In the genomic region with DNA sequence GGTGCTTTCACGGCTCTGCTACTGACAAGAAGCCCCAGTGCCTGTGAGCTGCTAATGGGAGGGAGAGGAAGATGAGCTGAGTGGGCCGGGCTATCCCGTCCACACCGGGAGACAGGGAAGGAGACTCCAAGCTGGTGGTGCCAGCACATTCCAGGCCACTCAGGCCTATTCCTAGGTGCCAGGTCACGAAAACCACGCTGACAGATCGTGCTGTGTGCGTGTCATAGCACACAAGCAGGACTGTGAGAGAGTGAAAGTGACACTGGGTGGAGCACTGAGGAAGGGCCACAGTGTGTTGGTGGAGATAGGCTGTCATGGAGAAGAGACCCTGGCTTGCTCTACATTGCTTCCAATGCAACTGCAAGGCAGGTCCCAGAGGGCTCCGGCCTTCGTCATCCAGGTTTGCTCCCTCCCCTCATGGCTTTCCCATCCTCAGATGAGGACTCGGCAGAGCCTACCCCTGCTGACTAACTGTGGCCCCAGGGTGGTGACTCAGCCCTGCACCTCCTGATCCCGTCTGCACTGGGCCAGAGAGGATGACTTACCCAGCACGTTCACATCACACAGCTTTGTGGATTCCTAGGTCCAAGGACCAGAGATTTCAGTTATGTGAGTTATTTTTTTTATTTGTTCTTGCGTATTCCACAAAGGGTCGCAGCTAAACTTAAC, we compare ENCODE assay signal across 1 cellular context.
TF ChIP-seq lines count a peak whose summit lies in the region.

No MANE protein-coding gene starts in this region.

TF ChIP-seq in GM12878, 131 proteins besides CTCF, POLR2A, EP300 and RAD21 (continued from another document):
- TF ChIP-seq, protein P1, sequence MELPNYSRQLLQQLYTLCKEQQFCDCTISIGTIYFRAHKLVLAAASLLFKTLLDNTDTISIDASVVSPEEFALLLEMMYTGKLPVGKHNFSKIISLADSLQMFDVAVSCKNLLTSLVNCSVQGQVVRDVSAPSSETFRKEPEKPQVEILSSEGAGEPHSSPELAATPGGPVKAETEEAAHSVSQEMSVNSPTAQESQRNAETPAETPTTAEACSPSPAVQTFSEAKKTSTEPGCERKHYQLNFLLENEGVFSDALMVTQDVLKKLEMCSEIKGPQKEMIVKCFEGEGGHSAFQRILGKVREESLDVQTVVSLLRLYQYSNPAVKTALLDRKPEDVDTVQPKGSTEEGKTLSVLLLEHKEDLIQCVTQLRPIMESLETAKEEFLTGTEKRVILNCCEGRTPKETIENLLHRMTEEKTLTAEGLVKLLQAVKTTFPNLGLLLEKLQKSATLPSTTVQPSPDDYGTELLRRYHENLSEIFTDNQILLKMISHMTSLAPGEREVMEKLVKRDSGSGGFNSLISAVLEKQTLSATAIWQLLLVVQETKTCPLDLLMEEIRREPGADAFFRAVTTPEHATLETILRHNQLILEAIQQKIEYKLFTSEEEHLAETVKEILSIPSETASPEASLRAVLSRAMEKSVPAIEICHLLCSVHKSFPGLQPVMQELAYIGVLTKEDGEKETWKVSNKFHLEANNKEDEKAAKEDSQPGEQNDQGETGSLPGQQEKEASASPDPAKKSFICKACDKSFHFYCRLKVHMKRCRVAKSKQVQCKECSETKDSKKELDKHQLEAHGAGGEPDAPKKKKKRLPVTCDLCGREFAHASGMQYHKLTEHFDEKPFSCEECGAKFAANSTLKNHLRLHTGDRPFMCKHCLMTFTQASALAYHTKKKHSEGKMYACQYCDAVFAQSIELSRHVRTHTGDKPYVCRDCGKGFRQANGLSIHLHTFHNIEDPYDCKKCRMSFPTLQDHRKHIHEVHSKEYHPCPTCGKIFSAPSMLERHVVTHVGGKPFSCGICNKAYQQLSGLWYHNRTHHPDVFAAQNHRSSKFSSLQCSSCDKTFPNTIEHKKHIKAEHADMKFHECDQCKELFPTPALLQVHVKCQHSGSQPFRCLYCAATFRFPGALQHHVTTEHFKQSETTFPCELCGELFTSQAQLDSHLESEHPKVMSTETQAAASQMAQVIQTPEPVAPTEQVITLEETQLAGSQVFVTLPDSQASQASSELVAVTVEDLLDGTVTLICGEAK (IDR thresholded peaks at IDR 0.05; ENCODE audit: borderline replicate concordance) = no peak
- no peak for TF ChIP-seq CREM (IDR thresholded peaks at IDR 0.05; ENCODE audit: low read depth)
- TF ChIP-seq CEBPB (IDR thresholded peaks at IDR 0.05; ENCODE audit: borderline replicate concordance in 1 of 2, low read depth in 2 of 2, low read length in 2 of 2) = no peak
- no peak for TF ChIP-seq IKZF1 (conservative IDR thresholded peaks at IDR 0.05)
- TF ChIP-seq, protein P2, sequence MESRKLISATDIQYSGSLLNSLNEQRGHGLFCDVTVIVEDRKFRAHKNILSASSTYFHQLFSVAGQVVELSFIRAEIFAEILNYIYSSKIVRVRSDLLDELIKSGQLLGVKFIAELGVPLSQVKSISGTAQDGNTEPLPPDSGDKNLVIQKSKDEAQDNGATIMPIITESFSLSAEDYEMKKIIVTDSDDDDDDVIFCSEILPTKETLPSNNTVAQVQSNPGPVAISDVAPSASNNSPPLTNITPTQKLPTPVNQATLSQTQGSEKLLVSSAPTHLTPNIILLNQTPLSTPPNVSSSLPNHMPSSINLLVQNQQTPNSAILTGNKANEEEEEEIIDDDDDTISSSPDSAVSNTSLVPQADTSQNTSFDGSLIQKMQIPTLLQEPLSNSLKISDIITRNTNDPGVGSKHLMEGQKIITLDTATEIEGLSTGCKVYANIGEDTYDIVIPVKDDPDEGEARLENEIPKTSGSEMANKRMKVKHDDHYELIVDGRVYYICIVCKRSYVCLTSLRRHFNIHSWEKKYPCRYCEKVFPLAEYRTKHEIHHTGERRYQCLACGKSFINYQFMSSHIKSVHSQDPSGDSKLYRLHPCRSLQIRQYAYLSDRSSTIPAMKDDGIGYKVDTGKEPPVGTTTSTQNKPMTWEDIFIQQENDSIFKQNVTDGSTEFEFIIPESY (IDR thresholded peaks at IDR 0.05) = no peak
- no peak for TF ChIP-seq CHD4 (IDR thresholded peaks at IDR 0.05)
- TF ChIP-seq, protein P3, sequence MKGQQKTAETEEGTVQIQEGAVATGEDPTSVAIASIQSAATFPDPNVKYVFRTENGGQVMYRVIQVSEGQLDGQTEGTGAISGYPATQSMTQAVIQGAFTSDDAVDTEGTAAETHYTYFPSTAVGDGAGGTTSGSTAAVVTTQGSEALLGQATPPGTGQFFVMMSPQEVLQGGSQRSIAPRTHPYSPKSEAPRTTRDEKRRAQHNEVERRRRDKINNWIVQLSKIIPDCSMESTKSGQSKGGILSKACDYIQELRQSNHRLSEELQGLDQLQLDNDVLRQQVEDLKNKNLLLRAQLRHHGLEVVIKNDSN (IDR thresholded peaks at IDR 0.05; ENCODE audit: borderline replicate concordance, extremely low read length, insufficient read depth, low read depth, low read length) = no peak
- TF ChIP-seq BHLHE40 (IDR thresholded peaks at IDR 0.05; ENCODE audit: borderline replicate concordance in 1 of 2, low read depth in 2 of 2, low read length in 1 of 2) = no peak
- TF ChIP-seq SMAD1 (IDR thresholded peaks at IDR 0.05; ENCODE audit: low read depth, partially characterized antibody) = no peak
- TF ChIP-seq, protein P4, sequence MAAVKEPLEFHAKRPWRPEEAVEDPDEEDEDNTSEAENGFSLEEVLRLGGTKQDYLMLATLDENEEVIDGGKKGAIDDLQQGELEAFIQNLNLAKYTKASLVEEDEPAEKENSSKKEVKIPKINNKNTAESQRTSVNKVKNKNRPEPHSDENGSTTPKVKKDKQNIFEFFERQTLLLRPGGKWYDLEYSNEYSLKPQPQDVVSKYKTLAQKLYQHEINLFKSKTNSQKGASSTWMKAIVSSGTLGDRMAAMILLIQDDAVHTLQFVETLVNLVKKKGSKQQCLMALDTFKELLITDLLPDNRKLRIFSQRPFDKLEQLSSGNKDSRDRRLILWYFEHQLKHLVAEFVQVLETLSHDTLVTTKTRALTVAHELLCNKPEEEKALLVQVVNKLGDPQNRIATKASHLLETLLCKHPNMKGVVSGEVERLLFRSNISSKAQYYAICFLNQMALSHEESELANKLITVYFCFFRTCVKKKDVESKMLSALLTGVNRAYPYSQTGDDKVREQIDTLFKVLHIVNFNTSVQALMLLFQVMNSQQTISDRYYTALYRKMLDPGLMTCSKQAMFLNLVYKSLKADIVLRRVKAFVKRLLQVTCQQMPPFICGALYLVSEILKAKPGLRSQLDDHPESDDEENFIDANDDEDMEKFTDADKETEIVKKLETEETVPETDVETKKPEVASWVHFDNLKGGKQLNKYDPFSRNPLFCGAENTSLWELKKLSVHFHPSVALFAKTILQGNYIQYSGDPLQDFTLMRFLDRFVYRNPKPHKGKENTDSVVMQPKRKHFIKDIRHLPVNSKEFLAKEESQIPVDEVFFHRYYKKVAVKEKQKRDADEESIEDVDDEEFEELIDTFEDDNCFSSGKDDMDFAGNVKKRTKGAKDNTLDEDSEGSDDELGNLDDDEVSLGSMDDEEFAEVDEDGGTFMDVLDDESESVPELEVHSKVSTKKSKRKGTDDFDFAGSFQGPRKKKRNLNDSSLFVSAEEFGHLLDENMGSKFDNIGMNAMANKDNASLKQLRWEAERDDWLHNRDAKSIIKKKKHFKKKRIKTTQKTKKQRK (IDR thresholded peaks at IDR 0.05; ENCODE audit: low read depth, low read length) = no peak
- TF ChIP-seq HDAC6 (IDR thresholded peaks at IDR 0.05; ENCODE audit: unreplicated experiment) = no peak
TF ChIP-seq in GM12878: peak in this region for 0.
